In the genomic region with DNA sequence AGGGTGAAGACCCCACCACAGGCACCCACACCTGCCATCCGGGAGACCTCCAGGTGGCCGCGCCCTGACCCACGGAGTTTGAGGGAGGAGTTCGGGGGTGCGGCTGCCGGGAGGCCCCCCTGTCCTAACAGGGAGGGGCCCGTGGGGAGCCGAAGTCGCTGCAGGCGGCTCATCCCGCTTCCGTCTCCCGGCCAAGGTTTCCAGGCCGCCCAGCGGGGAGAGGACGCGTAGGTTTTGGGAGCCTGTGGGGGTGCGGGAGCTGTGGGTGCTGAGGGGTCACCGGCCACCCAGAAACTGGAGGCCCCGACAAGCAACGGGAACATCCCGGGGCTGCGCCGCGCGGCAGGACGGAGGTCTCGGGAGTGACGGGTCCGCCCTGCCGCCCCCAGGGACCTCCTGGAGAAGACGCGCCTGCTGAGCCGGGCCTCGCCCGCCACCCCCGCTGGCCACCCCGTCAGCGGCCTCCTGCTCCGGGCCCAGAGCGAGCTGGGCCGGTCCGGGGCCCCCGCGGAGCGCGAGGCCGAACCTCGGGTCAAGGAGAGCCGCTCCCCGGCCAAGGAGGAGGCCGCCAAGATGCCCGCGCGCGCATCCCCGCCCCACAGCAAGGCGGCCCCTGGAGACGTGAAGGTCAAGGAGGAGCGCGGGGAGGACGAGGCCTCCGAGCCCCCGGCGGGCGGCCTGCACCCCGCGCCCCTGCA, we compare ENCODE assay signal across 1 cellular context.
TF ChIP-seq lines count a peak whose summit lies in the region.

No MANE protein-coding gene starts in this region.

TF ChIP-seq in K562, 482 proteins besides CTCF, POLR2A, EP300 and RAD21:
- no peak for TF ChIP-seq SP2 (IDR thresholded peaks at IDR 0.05; ENCODE audit: extremely low read depth, low read depth, low read length, poor library complexity, severe bottlenecking)
- TF ChIP-seq ZEB2 (IDR thresholded peaks at IDR 0.05): no peak
- no peak for TF ChIP-seq FOXJ3 (CRISPR knock-in tag; IDR thresholded peaks at IDR 0.05)
- TF ChIP-seq ZBTB34 (CRISPR knock-in tag; IDR thresholded peaks at IDR 0.05): no peak
- peak; percentile 26 for TF ChIP-seq PCBP1 (IDR thresholded peaks at IDR 0.05; ENCODE audit: low read depth, low read length, poor library complexity, severe bottlenecking)
- TF ChIP-seq, protein P1, sequence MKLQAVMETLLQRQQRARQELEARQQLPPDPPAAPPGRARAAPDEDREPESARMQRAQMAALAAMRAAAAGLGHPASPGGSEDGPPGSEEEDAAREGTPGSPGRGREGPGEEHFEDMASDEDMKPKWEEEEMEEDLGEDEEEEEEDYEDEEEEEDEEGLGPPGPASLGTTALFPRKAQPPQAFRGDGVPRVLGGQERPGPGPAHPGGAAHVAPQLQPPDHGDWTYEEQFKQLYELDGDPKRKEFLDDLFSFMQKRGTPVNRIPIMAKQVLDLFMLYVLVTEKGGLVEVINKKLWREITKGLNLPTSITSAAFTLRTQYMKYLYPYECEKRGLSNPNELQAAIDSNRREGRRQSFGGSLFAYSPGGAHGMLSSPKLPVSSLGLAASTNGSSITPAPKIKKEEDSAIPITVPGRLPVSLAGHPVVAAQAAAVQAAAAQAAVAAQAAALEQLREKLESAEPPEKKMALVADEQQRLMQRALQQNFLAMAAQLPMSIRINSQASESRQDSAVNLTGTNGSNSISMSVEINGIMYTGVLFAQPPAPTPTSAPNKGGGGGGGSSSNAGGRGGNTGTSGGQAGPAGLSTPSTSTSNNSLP (IDR thresholded peaks at IDR 0.05; ENCODE audit: borderline replicate concordance, low read depth, low read length): no peak
- TF ChIP-seq POLR2G (IDR thresholded peaks at IDR 0.05; ENCODE audit: low read depth, low read length): peak; percentile 45; the same call in 1 of the 2 replicates
